9 cellular contexts compared by ENCODE assay signal in the genomic region with DNA sequence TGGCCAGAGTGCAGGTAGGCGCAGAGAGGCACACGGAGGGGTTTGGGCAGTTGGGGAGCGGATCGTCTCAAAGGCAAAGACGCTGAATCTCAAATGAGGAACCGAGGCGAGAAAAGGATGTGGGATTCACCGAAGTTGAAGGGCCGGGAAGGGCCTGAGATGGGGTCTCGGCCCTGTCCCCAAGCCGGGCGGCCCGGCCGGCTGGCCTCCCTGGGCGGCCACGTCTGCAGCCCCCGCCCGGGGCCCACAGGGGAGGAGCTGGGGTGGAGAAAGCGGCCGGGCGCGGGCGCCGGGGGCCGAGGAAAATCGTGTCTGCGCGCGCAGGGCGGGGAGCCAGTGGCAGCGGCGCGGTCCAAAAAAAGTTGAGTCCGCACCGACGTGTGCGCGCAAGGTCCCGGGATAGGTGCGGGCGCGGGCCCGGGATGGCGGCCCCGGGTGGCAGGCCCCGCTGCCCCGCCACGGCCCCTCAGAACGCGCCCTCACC. TPM values are rescaled to one million over a fixed set of nuclear protein-coding genes. Genes with fewer than 3 reads are reported as not detected.
DNase-seq lines count a peak whose midpoint lies in the region; ATAC-seq and TF ChIP-seq lines count a peak whose summit lies in the region.
"Had no signal": no experiment of that assay in that cellular context is flagged by ENCODE, and none has a peak within 500 bp of the region (broad histone marks: within the 10 kb centered on the region; RNA-seq: fewer than 3 reads in every experiment).

No MANE protein-coding gene starts in this region.

- no peak for TF ChIP-seq POLR2A in esophagus muscularis mucosa (IDR thresholded peaks at IDR 0.05; ENCODE audit: low read depth)

- H3K4me1 ChIP-seq in DND-41 (ENCODE audit: insufficient read depth, low read length) (peaks cover 26% of the 10 kb centered on the region), HUES64 (ENCODE audit: insufficient read depth, low read length) (peaks cover 20% of the 10 kb centered on the region; the same call in 1 of the 2 replicates), esophagus muscularis mucosa (peaks cover 41 to 60% (median 55%) of the 10 kb centered on the region in 4 donors)

- peak overlapping the region; percentile 95 for H3K27ac Mint-ChIP-seq in activated CD4-positive, alpha-beta memory T cell treated with anti-CD3 and anti-CD28 coated beads, Interleukin-2, amount 10 ng/mL, durations not matched to agents 7 days and 5 days
- H3K27ac Mint-ChIP-seq in naive thymus-derived CD8-positive, alpha-beta T cell, result peak overlapping the region; percentile 80 to 97 (median 89)

- intact Hi-C loops in esophagus muscularis mucosa (cut with DNase I), result no loop called here

- ATAC-seq in DND-41 (ENCODE audit: insufficient read depth, low read depth), result peak; percentile 33
- peak; percentile 29 for ATAC-seq in GM21447 (IDR thresholded peaks at IDR 0.05; ENCODE audit: unreplicated experiment)
- peak in 1 of 2 donors; percentile 26 for ATAC-seq in naive thymus-derived CD8-positive, alpha-beta T cell

- H3K4me3 Mint-ChIP-seq in activated CD4-positive, alpha-beta memory T cell treated with anti-CD3 and anti-CD28 coated beads, Interleukin-2, amount 10 ng/mL, durations not matched to agents 7 days and 5 days, result peak overlapping the region; percentile 100
- H3K4me3 Mint-ChIP-seq in naive thymus-derived CD8-positive, alpha-beta T cell, result peak overlapping the region; percentile 87 to 99 (median 96)

- H3K27ac ChIP-seq in DND-41 (ENCODE audit: low read length), result peak overlapping the region; percentile 55
- peak overlapping the region; percentile 71; the same call in 1 of the 2 replicates for H3K27ac ChIP-seq in HUES64 (ENCODE audit: low read depth, low read length)
- peak overlapping the region; percentile 96 to 100 (median 98) for H3K27ac ChIP-seq in esophagus muscularis mucosa (replicated peaks in 1 of 4)

- DNase-seq in DND-41 (peak; percentile 38), esophagus muscularis mucosa (ENCODE audit: extremely low spot score) (no peak), NCI-H510A treated with DMSO at 0.1 percent for 48 hours (lab: John Stamatoyannopoulos, UW) (no peak), NCI-H146 treated with DMSO at 0.1 percent for 48 hours (lab: John Stamatoyannopoulos, UW; ENCODE audit: unreplicated experiment) (no peak)
- DNase-seq in activated CD4-positive, alpha-beta memory T cell treated with anti-CD3 and anti-CD28 coated beads, Interleukin-2, amount 10 ng/mL, durations not matched to agents 7 days and 5 days, result peak; percentile 40
- DNase-seq in naive thymus-derived CD8-positive, alpha-beta T cell, result peak in 5 of 10 donors; percentile 20 to 44 (median 28)

- CTCF ChIA-PET in activated CD4-positive, alpha-beta memory T cell treated with anti-CD3 and anti-CD28 coated beads, Interleukin-2, amount 10 ng/mL, durations not matched to agents 7 days and 5 days (lab: Charles Lee), result interaction anchor here (1.5 to 2.1 kb wide), 2 partner anchors 73 to 97 kb away, joined by 4 to 7 read pairs; no protein-coding TSS in a partner anchor

- H3K4me2 ChIP-seq in DND-41 (ENCODE audit: insufficient read depth, low read length), result peak overlapping the region; percentile 83

- no peaks in the 10 kb centered on the region for H3K27me3 ChIP-seq in DND-41 (ENCODE audit: insufficient read depth, low read length, poor library complexity)
- no peaks in the 10 kb centered on the region for H3K27me3 ChIP-seq in HUES64 (ENCODE audit: insufficient read depth, low read length)
- no peaks in the 10 kb centered on the region for H3K27me3 ChIP-seq in esophagus muscularis mucosa

- peak overlapping the region; percentile 64 to 65 for H3K4me3 ChIP-seq in DND-41 (ENCODE audit: low read depth in 1 of 2, low read length in 2 of 2)
- H3K4me3 ChIP-seq in HUES64 (ENCODE audit: low read length), result peak overlapping the region; percentile 70
- peak overlapping the region; percentile 88 to 95 (median 92) for H3K4me3 ChIP-seq in esophagus muscularis mucosa

- POLR2A ChIA-PET in activated CD4-positive, alpha-beta memory T cell treated with anti-CD3 and anti-CD28 coated beads, Interleukin-2, amount 10 ng/mL, durations not matched to agents 7 days and 5 days (lab: Charles Lee), result interaction anchor here (0.8 to 6.6 kb wide), 9 partner anchors 15 to 64 kb away, joined by 3 to 41 read pairs (median 6); partner anchors contain the start of genes DDX28, DUS2 and PSMB10
- POLR2A ChIA-PET in naive thymus-derived CD8-positive, alpha-beta T cell (lab: Charles Lee), result interaction anchor here (0.5 to 3.2 kb wide), 7 partner anchors 10 to 117 kb away, joined by 3 to 34 read pairs (median 5); partner anchors contain the start of genes DDX28, DPEP2, DUS2 and NFATC3

- H3K36me3 Mint-ChIP-seq in activated CD4-positive, alpha-beta memory T cell treated with anti-CD3 and anti-CD28 coated beads, Interleukin-2, amount 10 ng/mL, durations not matched to agents 7 days and 5 days (ENCODE audit: low read depth), result peaks cover 6% of the 10 kb centered on the region
- H3K36me3 Mint-ChIP-seq in naive thymus-derived CD8-positive, alpha-beta T cell, result peaks cover 0 to 2% (median 0%) of the 10 kb centered on the region in 3 donors

- H4K20me1 ChIP-seq in DND-41 (ENCODE audit: insufficient read depth, low read length), result peaks cover 19% of the 10 kb centered on the region

- peaks cover 13% of the 10 kb centered on the region; the same call in 1 of the 2 replicates for H3K79me2 ChIP-seq in DND-41 (ENCODE audit: insufficient read depth, low read length)

- H2AFZ ChIP-seq in DND-41 (ENCODE audit: low read depth, low read length), result peak overlapping the region; percentile 82

- H3K36me3 ChIP-seq in DND-41 (ENCODE audit: insufficient read depth, low read length) (peaks cover 7% of the 10 kb centered on the region; the same call in 1 of the 2 replicates), HUES64 (ENCODE audit: insufficient read depth, low read length) (peaks cover 4% of the 10 kb centered on the region; the same call in 1 of the 2 replicates), esophagus muscularis mucosa (peaks cover 0 to 5% (median 3%) of the 10 kb centered on the region in 4 donors)

- H3K9me3 ChIP-seq in DND-41 (ENCODE audit: insufficient read depth, low read length, severe bottlenecking), result no peaks in the 10 kb centered on the region
- H3K9me3 ChIP-seq in HUES64 (ENCODE audit: insufficient read depth, low read depth, low read length), result no peaks in the 10 kb centered on the region
- H3K9me3 ChIP-seq in esophagus muscularis mucosa, result no peaks in the 10 kb centered on the region

- no peak for TF ChIP-seq EP300 in esophagus muscularis mucosa (IDR thresholded peaks at IDR 0.05)

- WGBS in HUES64, result 1% methylated on average over 50 of the region's 50 CpGs
- WGBS in esophagus muscularis mucosa, result no CpG with 5 or more reads among the region's 50 CpGs

- no peak for TF ChIP-seq CTCF in DND-41 (IDR thresholded peaks at IDR 0.05; ENCODE audit: borderline replicate concordance, extremely low read depth, low read length, poor library complexity, severe bottlenecking)
- TF ChIP-seq CTCF in esophagus muscularis mucosa (IDR thresholded peaks at IDR 0.05), result no peak

- peaks cover 26% of the 10 kb centered on the region for H3K4me1 Mint-ChIP-seq in activated CD4-positive, alpha-beta memory T cell treated with anti-CD3 and anti-CD28 coated beads, Interleukin-2, amount 10 ng/mL, durations not matched to agents 7 days and 5 days
- peaks cover 13 to 35% (median 31%) of the 10 kb centered on the region in 4 donors for H3K4me1 Mint-ChIP-seq in naive thymus-derived CD8-positive, alpha-beta T cell

- no peaks in the 10 kb centered on the region for H3K27me3 Mint-ChIP-seq in activated CD4-positive, alpha-beta memory T cell treated with anti-CD3 and anti-CD28 coated beads, Interleukin-2, amount 10 ng/mL, durations not matched to agents 7 days and 5 days
- no peaks in the 10 kb centered on the region for H3K27me3 Mint-ChIP-seq in naive thymus-derived CD8-positive, alpha-beta T cell

- no peaks in the 10 kb centered on the region for H3K9me3 Mint-ChIP-seq in activated CD4-positive, alpha-beta memory T cell treated with anti-CD3 and anti-CD28 coated beads, Interleukin-2, amount 10 ng/mL, durations not matched to agents 7 days and 5 days
- H3K9me3 Mint-ChIP-seq in naive thymus-derived CD8-positive, alpha-beta T cell, result no peaks in the 10 kb centered on the region

- H3K9ac ChIP-seq in DND-41 (ENCODE audit: low read depth, low read length) (peak overlapping the region; percentile 81), HUES64 (ENCODE audit: low read depth, low read length) (peak overlapping the region; percentile 76)

RNA-seq across cellular contexts. Expression of gene SLC12A4, which starts 0.4 kb away (rescaled TPM):
- polyA plus RNA-seq in HUES64 (2013, experiment 1 of 2), result 15.1 TPM
- polyA plus RNA-seq in HUES64 (2013, experiment 2 of 2), result 17.2 TPM
- 10 to 100 TPM; 37.9 to 40.0 TPM for total RNA-seq in activated CD4-positive, alpha-beta memory T cell treated with anti-CD3 and anti-CD28 coated beads, Interleukin-2, amount 10 ng/mL, durations not matched to agents 7 days and 5 days
- 100 to 1,000 TPM in 1 of 4 donors, 10 to 100 TPM in 3; 65.8 to 142 (median 81.3) TPM for total RNA-seq in esophagus muscularis mucosa
- 10 to 100 TPM; 35.8 to 36.4 TPM for total RNA-seq in naive thymus-derived CD8-positive, alpha-beta T cell
- polyA plus RNA-seq in naive thymus-derived CD8-positive, alpha-beta T cell, result 1 to 10 TPM; 3.0 to 5.6 (median 5.2) TPM

RNA-seq across cellular contexts. Expression of gene DPEP3, which starts 12.3 kb away (rescaled TPM):
- polyA plus RNA-seq in HUES64 (2013, experiment 1 of 2), result not detected
- polyA plus RNA-seq in HUES64 (2013, experiment 2 of 2), result not detected
- under 1 TPM in 1 of 2 experiments, not detected in 1; 0.20 TPM for total RNA-seq in activated CD4-positive, alpha-beta memory T cell treated with anti-CD3 and anti-CD28 coated beads, Interleukin-2, amount 10 ng/mL, durations not matched to agents 7 days and 5 days
- total RNA-seq in esophagus muscularis mucosa, result under 1 TPM in 1 of 4 donors, not detected in 3; 0.17 TPM
- 1 to 10 TPM; 2.9 to 3.1 TPM for total RNA-seq in naive thymus-derived CD8-positive, alpha-beta T cell
- polyA plus RNA-seq in naive thymus-derived CD8-positive, alpha-beta T cell, result 1 to 10 TPM in 2 of 3 donors, under 1 TPM in 1; 0.50 to 1.5 (median 1.1) TPM
- total RNA-seq: SK-MEL-5 had no signal

RNA-seq across cellular contexts. Expression of gene LCAT, which starts 24.1 kb away (rescaled TPM):
- polyA plus RNA-seq in HUES64 (2013, experiment 1 of 2), result 5.4 TPM
- polyA plus RNA-seq in HUES64 (2013, experiment 2 of 2), result 6.9 TPM
- total RNA-seq in activated CD4-positive, alpha-beta memory T cell treated with anti-CD3 and anti-CD28 coated beads, Interleukin-2, amount 10 ng/mL, durations not matched to agents 7 days and 5 days, result 10 to 100 TPM; 10.7 to 14.8 TPM
- total RNA-seq in esophagus muscularis mucosa, result 10 to 100 TPM; 13.9 to 43.1 (median 22.0) TPM
- total RNA-seq in naive thymus-derived CD8-positive, alpha-beta T cell, result 10 to 100 TPM; 14.1 to 14.7 TPM
- under 1 TPM; 0.52 to 0.84 (median 0.80) TPM for polyA plus RNA-seq in naive thymus-derived CD8-positive, alpha-beta T cell

RNA-seq across cellular contexts. Expression of gene DPEP2, which starts 31.3 kb away (rescaled TPM):
- not detected for polyA plus RNA-seq in HUES64 (2013, experiment 1 of 2)
- polyA plus RNA-seq in HUES64 (2013, experiment 2 of 2), result not detected
- total RNA-seq in activated CD4-positive, alpha-beta memory T cell treated with anti-CD3 and anti-CD28 coated beads, Interleukin-2, amount 10 ng/mL, durations not matched to agents 7 days and 5 days, result 10 to 100 TPM; 17.5 to 18.1 TPM
- 1 to 10 TPM; 1.4 to 5.5 (median 3.7) TPM for total RNA-seq in esophagus muscularis mucosa
- 100 to 1,000 TPM; 151 to 157 TPM for total RNA-seq in naive thymus-derived CD8-positive, alpha-beta T cell
- polyA plus RNA-seq in naive thymus-derived CD8-positive, alpha-beta T cell, result 10 to 100 TPM; 29.0 to 47.9 (median 40.4) TPM
- total RNA-seq: SK-MEL-5 had no signal

RNA-seq across cellular contexts. Expression of gene PSMB10, which starts 31.3 kb away (rescaled TPM):
- 25.6 TPM for polyA plus RNA-seq in HUES64 (2013, experiment 1 of 2)
- polyA plus RNA-seq in HUES64 (2013, experiment 2 of 2), result 21.9 TPM
- total RNA-seq in activated CD4-positive, alpha-beta memory T cell treated with anti-CD3 and anti-CD28 coated beads, Interleukin-2, amount 10 ng/mL, durations not matched to agents 7 days and 5 days, result 100 to 1,000 TPM; 236 to 241 TPM
- total RNA-seq in esophagus muscularis mucosa, result 10 to 100 TPM; 17.2 to 51.6 (median 36.1) TPM
- total RNA-seq in naive thymus-derived CD8-positive, alpha-beta T cell, result 100 to 1,000 TPM; 127 to 138 TPM
- polyA plus RNA-seq in naive thymus-derived CD8-positive, alpha-beta T cell, result 100 to 1,000 TPM; 450 to 514 (median 493) TPM

Comparison
In these comparisons a context has a peak if more than half of its experiments do, and no peak if none do; other contexts are left out.
1. DNase-seq: peak in DND-41 (single experiment) and activated CD4-positive, alpha-beta memory T cell treated with anti-CD3 and anti-CD28 coated beads, Interleukin-2, amount 10 ng/mL, durations not matched to agents 7 days and 5 days (single experiment); none in esophagus muscularis mucosa (single experiment), NCI-H510A treated with DMSO at 0.1 percent for 48 hours (single experiment) and NCI-H146 treated with DMSO at 0.1 percent for 48 hours (single experiment).
2. Peak in every context shown above with its lines, with median percentiles within 50 percentile points of each other: H3K27ac ChIP-seq and H3K4me3 ChIP-seq.